In the genomic region with DNA sequence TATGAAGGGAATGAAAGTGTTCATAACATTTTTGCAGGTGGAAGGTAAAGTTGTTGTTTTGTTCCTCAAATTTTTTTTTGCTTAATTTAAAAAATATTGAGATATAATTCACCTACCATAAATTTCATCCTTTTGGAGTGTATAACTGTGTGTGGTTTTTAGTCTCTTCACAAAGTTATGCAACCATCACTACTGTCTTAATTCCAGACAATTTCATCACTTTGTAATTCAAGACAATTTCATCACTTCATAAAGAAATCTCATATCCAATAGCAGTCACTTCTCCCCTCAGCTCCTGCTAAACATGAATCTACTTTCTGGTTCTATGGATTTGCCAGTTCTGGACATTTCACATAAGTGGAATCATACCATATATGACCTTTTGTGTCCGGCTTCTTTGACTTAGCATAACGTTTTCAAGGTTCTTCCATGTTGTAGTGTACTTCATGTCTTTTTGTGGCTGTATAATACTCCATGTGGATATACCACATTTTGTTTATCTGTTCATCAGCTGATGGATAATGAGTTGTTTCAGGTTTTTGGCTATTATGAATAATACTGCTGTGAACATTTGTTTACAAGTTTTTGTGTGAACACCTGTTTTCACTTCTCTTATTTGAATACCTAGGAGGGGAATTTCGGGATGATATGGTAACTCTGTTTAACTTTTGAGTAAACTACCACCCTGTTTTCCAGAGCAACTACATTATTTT, we compare ENCODE assay signal across 19 cellular contexts. TPM values are rescaled to one million over a fixed set of nuclear protein-coding genes. Genes with fewer than 3 reads are reported as not detected.
DNase-seq lines count a peak whose midpoint lies in the region; ATAC-seq and TF ChIP-seq lines count a peak whose summit lies in the region.
"Had no signal": no experiment of that assay in that cellular context is flagged by ENCODE, and none has a peak within 500 bp of the region (broad histone marks: within the 10 kb centered on the region; RNA-seq: fewer than 3 reads in every experiment).

No MANE protein-coding gene starts in this region.

- POLR2A ChIA-PET in RWPE1 (lab: Yijun Ruan, JAX; ENCODE audit: low non-redundant PET), result no interaction called here

- CTCF ChIA-PET in RWPE1 (lab: Yijun Ruan, JAX), result interaction anchor here (0.6 kb wide), 1 partner anchor 39 kb away, joined by 3 read pairs; no protein-coding TSS in a partner anchor

- no peak overlapping the region for H3K4me3 ChIP-seq in fibroblast of pulmonary artery (replicated peaks; ENCODE audit: low read depth, low read length)
- H3K4me3 ChIP-seq: cardiac muscle cell had no signal

- no peak overlapping the region for H3K4me3 Mint-ChIP-seq in T-helper 17 cell
- H3K4me3 Mint-ChIP-seq: activated naive CD4-positive, alpha-beta T cell treated with anti-CD3 and anti-CD28 coated beads, Interleukin-2, amount 50 U/mL, for 24 hours; effector memory CD8-positive, alpha-beta T cell; T-helper 2 cell treated with Interferon-gamma antibody and Interleukin-4, amounts not matched to agents 5 μg/mL and 100 μg/mL, for 36 hours had no signal

- peaks cover under 1% of the 10 kb centered on the region for H3K36me3 Mint-ChIP-seq in T-helper 17 cell (ENCODE audit: low read depth)

- peak overlapping the region; percentile 62 for H3K27ac Mint-ChIP-seq in T-helper 17 cell
- H3K27ac Mint-ChIP-seq: activated naive CD4-positive, alpha-beta T cell treated with anti-CD3 and anti-CD28 coated beads, Interleukin-2, amount 50 U/mL, for 24 hours; effector memory CD8-positive, alpha-beta T cell; naive thymus-derived CD4-positive, alpha-beta T cell; T-helper 2 cell treated with Interferon-gamma antibody and Interleukin-4, amounts not matched to agents 5 μg/mL and 100 μg/mL, for 36 hours had no signal

- no peak for ATAC-seq in T-helper 17 cell
- no peak for ATAC-seq in HG03460 (IDR thresholded peaks at IDR 0.05; ENCODE audit: unreplicated experiment)
- no peak for ATAC-seq in activated CD4-positive, CD25-positive, alpha-beta regulatory T cell treated with anti-CD3 and anti-CD28 coated beads, Interleukin-2, amount 50 U/mL, for 24 hours
- ATAC-seq: effector memory CD8-positive, alpha-beta T cell; naive thymus-derived CD4-positive, alpha-beta T cell had no signal

- H3K27me3 Mint-ChIP-seq in T-helper 17 cell, result no peaks in the 10 kb centered on the region
- H3K27me3 Mint-ChIP-seq: activated naive CD4-positive, alpha-beta T cell treated with anti-CD3 and anti-CD28 coated beads, Interleukin-2, amount 50 U/mL, for 24 hours; effector memory CD8-positive, alpha-beta T cell; naive thymus-derived CD4-positive, alpha-beta T cell had no signal

- no peak overlapping the region for H3K27ac ChIP-seq in RWPE1
- H3K27ac ChIP-seq: cardiac muscle cell had no signal

- no peak for TF ChIP-seq CTCF in fibroblast of pulmonary artery (IDR thresholded peaks at IDR 0.05; ENCODE audit: low read length, missing control alignments)
- TF ChIP-seq CTCF in RWPE1 (conservative IDR thresholded peaks at IDR 0.05; ENCODE audit: low read depth), result no peak

- peaks cover 31% of the 10 kb centered on the region for H3K4me1 Mint-ChIP-seq in T-helper 17 cell

- H3K9me3 ChIP-seq in T-helper 17 cell (ENCODE audit: control insufficient read depth, low read length, poor library complexity, severe bottlenecking), result no peaks in the 10 kb centered on the region

- DNase-seq in AG08395 (ENCODE audit: low spot score) (peak; percentile 13), GM04503 (ENCODE audit: low read depth) (peak; percentile 28), T-helper 17 cell (no peak), fibroblast of pulmonary artery (ENCODE audit: low read depth) (peak; percentile 58), NCI-H1105 treated with DMSO at 0.1 percent for 48 hours (lab: John Stamatoyannopoulos, UW) (no peak), RWPE1 (ENCODE audit: low spot score) (no peak)
- DNase-seq: activated CD4-positive, alpha-beta T cell treated with anti-CD3 and anti-CD28 coated beads for 48 hours; effector memory CD8-positive, alpha-beta T cell; KBM-7; naive thymus-derived CD4-positive, alpha-beta T cell; NCI-H2029; NCI-H526 treated with DMSO at 0.1 percent for 48 hours; RPMI8226; stimulated activated CD4-positive, alpha-beta T cell treated with anti-CD3 and anti-CD28 coated beads, Interleukin-12 subunit alpha, Interleukin-12 subunit beta, amount 100 ng/mL, for 4 hours had no signal

RNA-seq across cellular contexts. Expression of gene ZFAND3, which starts 18.8 kb away (rescaled TPM):
- 10 to 100 TPM; 48.6 to 61.0 TPM for total RNA-seq in T-helper 17 cell

Comparison
In these comparisons a context has a peak if more than half of its experiments do, and no peak if none do; other contexts are left out.
1. DNase-seq: peak in AG08395 (single experiment), GM04503 (single experiment) and fibroblast of pulmonary artery (single experiment); none in T-helper 17 cell (0 of 3), NCI-H1105 treated with DMSO at 0.1 percent for 48 hours (single experiment) and RWPE1 (single experiment).